ENCODE assay signal across 23 cellular contexts in genomic region chr13:35617420-35617819, GRCh38.
"Had no signal": no experiment of that assay in that cellular context is flagged by ENCODE, and none has a peak within 500 bp of the region (broad histone marks: within the 10 kb centered on the region; RNA-seq: fewer than 3 reads in every experiment).

No MANE protein-coding gene starts in this region.

- H3K4me3 ChIP-seq: K562, SJSA1, SK-N-MC had no signal

- H3K4me1 ChIP-seq: SJSA1 had no signal

- H3K36me3 ChIP-seq: SJSA1 had no signal

- H3K27ac ChIP-seq: HL-60, SJSA1, SK-N-MC had no signal

- H3K9me3 ChIP-seq: SJSA1 had no signal

- H3K27me3 ChIP-seq: SJSA1 had no signal

- DNase-seq: MV-4-11, NCI-H1048, NCI-H1105, NCI-H1417, NCI-H1436 treated with DMSO at 0.1 percent for 48 hours, NCI-H1694, NCI-H187 treated with DMSO at 0.1 percent for 48 hours, NCI-H2029 treated with DMSO at 0.1 percent for 48 hours, NCI-H2171, NCI-H226, NCI-H446, NCI-H510A, NCI-H524 treated with DMSO at 0.1 percent for 48 hours, NCI-H69, Right ventricle myocardium superior, RPMI8226, SIG-M5 had no signal

- FAIRE-seq: HTR-8/SVneo, K562, RCC 7860 had no signal
